8 cellular contexts compared by ENCODE assay signal in genomic region chrX:65528705-65529340, GRCh38. TPM values are rescaled to one million over a fixed set of nuclear protein-coding genes. Genes with fewer than 3 reads are reported as not detected.
DNase-seq lines count a peak whose midpoint lies in the region; ATAC-seq and TF ChIP-seq lines count a peak whose summit lies in the region.

No MANE protein-coding gene starts in this region.

- H3K4me1 Mint-ChIP-seq in activated T-helper 17 cell treated with anti-CD3 and anti-CD28 coated beads, Interleukin-2, amount 50 U/mL, for 72 hours: peaks cover 6% of the 10 kb centered on the region

- no peaks in the 10 kb centered on the region for H3K9me3 Mint-ChIP-seq in activated T-helper 17 cell treated with anti-CD3 and anti-CD28 coated beads, Interleukin-2, amount 50 U/mL, for 72 hours

- H3K27me3 ChIP-seq in Panc1 (ENCODE audit: control insufficient read depth, insufficient read depth, low read length): no peaks in the 10 kb centered on the region
- no peaks in the 10 kb centered on the region for H3K27me3 ChIP-seq in right atrium auricular region

- in situ Hi-C loops in Panc1 (cut with HindIII; ENCODE audit: low pct_unique_long_range_greater_than_20kb, low sequenced_read_pairs): no loop called here

- H3K9me3 ChIP-seq in Panc1 (ENCODE audit: control insufficient read depth, insufficient read depth, low read depth, low read length) (no peaks in the 10 kb centered on the region), right atrium auricular region (no peaks in the 10 kb centered on the region)

- peaks cover 74% of the 10 kb centered on the region for H3K36me3 Mint-ChIP-seq in activated T-helper 17 cell treated with anti-CD3 and anti-CD28 coated beads, Interleukin-2, amount 50 U/mL, for 72 hours (ENCODE audit: low read depth)

- H3K4me3 ChIP-seq in Panc1 (ENCODE audit: low read depth in 2 of 2, low read length in 2 of 2): no peak overlapping the region
- H3K4me3 ChIP-seq in right atrium auricular region: no peak overlapping the region

- H3K4me3 Mint-ChIP-seq in activated T-helper 17 cell treated with anti-CD3 and anti-CD28 coated beads, Interleukin-2, amount 50 U/mL, for 72 hours: no peak overlapping the region

- no peaks in the 10 kb centered on the region for H3K27me3 Mint-ChIP-seq in activated T-helper 17 cell treated with anti-CD3 and anti-CD28 coated beads, Interleukin-2, amount 50 U/mL, for 72 hours

- POLR2A ChIA-PET in Panc1 (lab: Charles Lee): no interaction called here

- BruUV-seq in Panc1 (replicated peaks; lab: Mats Ljungman, UMichigan): no TSS peak

- peak; percentile 95 for TF ChIP-seq CTCF in Panc1 (IDR thresholded peaks at IDR 0.05)
- TF ChIP-seq CTCF in right atrium auricular region (IDR thresholded peaks at IDR 0.05): peak; percentile 98 to 99

- DNase-seq in NCI-H2107 (lab: John Stamatoyannopoulos, UW) (peak; percentile 2), NCI-H2107 treated with DMSO at 0.1 percent for 48 hours (lab: John Stamatoyannopoulos, UW; ENCODE audit: unreplicated experiment) (no peak), Panc1 (ENCODE audit: low read depth, low spot score) (peak; percentile 56), right atrium auricular region (ENCODE audit: low spot score) (peak; percentile 60)
- peak; percentile 49 for DNase-seq in activated gamma-delta T cell treated with anti-CD3 and anti-CD28 coated beads, Interleukin-2, amount 50 U/mL, for 16 hours (ENCODE audit: low read depth)
- peak; percentile 43 for DNase-seq in stimulated activated CD4-positive, alpha-beta T cell treated with anti-CD3 and anti-CD28 coated beads, Interleukin-12 subunit alpha, Interleukin-12 subunit beta, amount 100 ng/mL, for 4 hours

- peaks cover 9% of the 10 kb centered on the region for H3K4me1 ChIP-seq in Panc1 (ENCODE audit: control insufficient read depth, insufficient read depth, low read length)
- peaks cover 0 to 16% of the 10 kb centered on the region in 2 donors for H3K4me1 ChIP-seq in right atrium auricular region

- H3K27ac ChIP-seq in Panc1 (ENCODE audit: low read length) (no peak overlapping the region), right atrium auricular region (no peak overlapping the region)

- ATAC-seq in HG02763 (IDR thresholded peaks at IDR 0.05; ENCODE audit: unreplicated experiment) (peak; percentile 54), Panc1 (peak; percentile 79)
- no peak for ATAC-seq in activated T-helper 17 cell treated with anti-CD3 and anti-CD28 coated beads, Interleukin-2, amount 50 U/mL, for 72 hours (replicated peaks)

- H3K27ac Mint-ChIP-seq in activated T-helper 17 cell treated with anti-CD3 and anti-CD28 coated beads, Interleukin-2, amount 50 U/mL, for 72 hours: no peak overlapping the region

- H3K36me3 ChIP-seq in Panc1 (ENCODE audit: control insufficient read depth, insufficient read depth, low read length) (no peaks in the 10 kb centered on the region; the same call in none of the 2 replicates), right atrium auricular region (peaks cover 12% of the 10 kb centered on the region)

- CTCF ChIA-PET in Panc1 (lab: Charles Lee): interaction anchor here (0.6 kb wide), 1 partner anchor 15 kb away, joined by 3 read pairs; no protein-coding TSS in a partner anchor

- intact Hi-C loops in Panc1 (cut with micrococcal nuclease; ENCODE audit: unreplicated experiment): no loop called here

RNA-seq across cellular contexts. Expression of gene LAS1L, which starts 5.8 kb away (rescaled TPM):
- 56.4 TPM for total RNA-seq in Panc1 (2021; ENCODE audit: unreplicated experiment)
- 49.8 TPM for polyA plus RNA-seq in Panc1 (2012; ENCODE audit: insufficient read length)
- total RNA-seq in right atrium auricular region: 10 to 100 TPM in 1 of 2 donors, 1 to 10 TPM in 1; 7.9 to 11.1 TPM
- 10 to 100 TPM; 29.7 to 56.7 TPM for total RNA-seq in activated T-helper 17 cell treated with anti-CD3 and anti-CD28 coated beads, Interleukin-2, amount 50 U/mL, for 72 hours
